ENCODE assay signal across 20 cellular contexts in genomic region chr2:228602277-228602676, GRCh38.
"Had no signal": no experiment of that assay in that cellular context is flagged by ENCODE, and none has a peak within 500 bp of the region (broad histone marks: within the 10 kb centered on the region; RNA-seq: fewer than 3 reads in every experiment).

No MANE protein-coding gene starts in this region.

- DNase-seq: activated CD4-positive, alpha-beta T cell treated with anti-CD3 and anti-CD28 coated beads, Interleukin-2, amount 50 U/mL, for 1 hour; activated CD4-positive, CD25-positive, alpha-beta regulatory T cell treated with anti-CD3 and anti-CD28 coated beads, Interleukin-2, amount 50 U/mL, for 72 hours; activated CD8-positive, alpha-beta memory T cell treated with anti-CD3 and anti-CD28 coated beads for 24 hours; activated CD8-positive, alpha-beta memory T cell treated with anti-CD3 and anti-CD28 coated beads, Interleukin-2, amount 50 U/mL, for 48 hours; activated effector memory CD4-positive, alpha-beta T cell treated with anti-CD3 and anti-CD28 coated beads, Interleukin-2, amount 50 U/mL, for 16 hours; activated naive CD4-positive, alpha-beta T cell treated with anti-CD3 and anti-CD28 coated beads, Interleukin-2, amount 50 U/mL, for 16 hours; activated T-cell treated with anti-CD3 and anti-CD28 coated beads, Interleukin-2, amount 50 U/mL, for 72 hours; colonic mucosa; foreskin keratinocyte; hippocampal formation; left cardiac atrium; lower lobe of right lung; sigmoid colon; stimulated activated naive CD4-positive, alpha-beta T cell treated with Interleukin-2 at 50 U/mL for 16 hours; T1000; thyroid gland had no signal

- H3K4me1 ChIP-seq: ascending aorta, colonic mucosa, foreskin keratinocyte, lower lobe of right lung, sigmoid colon, thyroid gland had no signal

- H3K9me3 ChIP-seq: ascending aorta, colonic mucosa, lower lobe of right lung, sigmoid colon, thyroid gland had no signal

- H3K4me3 ChIP-seq: ascending aorta, colonic mucosa, lower lobe of right lung, sigmoid colon, thyroid gland had no signal

- H3K27ac ChIP-seq: ascending aorta, colonic mucosa, foreskin keratinocyte, lower lobe of right lung, sigmoid colon, thyroid gland had no signal

- ATAC-seq: activated T-cell treated with anti-CD3 and anti-CD28 coated beads, Interleukin-2, amount 50 U/mL, for 72 hours; foreskin keratinocyte; left cardiac atrium; lower lobe of right lung; natural killer cell treated with Interleukin-12 subunit alpha and Interleukin-12 subunit beta and Interleukin-15 and Interleukin-18, amount 100 ng/mL, for 72 hours had no signal

- H3K36me3 ChIP-seq: ascending aorta, colonic mucosa, lower lobe of right lung, sigmoid colon, thyroid gland had no signal

- FAIRE-seq: islet of Langerhans, urothelium cell line had no signal

- H3K27me3 ChIP-seq: ascending aorta, colonic mucosa, foreskin keratinocyte, sigmoid colon, thyroid gland had no signal
